17 cellular contexts compared by ENCODE assay signal in the genomic region with DNA sequence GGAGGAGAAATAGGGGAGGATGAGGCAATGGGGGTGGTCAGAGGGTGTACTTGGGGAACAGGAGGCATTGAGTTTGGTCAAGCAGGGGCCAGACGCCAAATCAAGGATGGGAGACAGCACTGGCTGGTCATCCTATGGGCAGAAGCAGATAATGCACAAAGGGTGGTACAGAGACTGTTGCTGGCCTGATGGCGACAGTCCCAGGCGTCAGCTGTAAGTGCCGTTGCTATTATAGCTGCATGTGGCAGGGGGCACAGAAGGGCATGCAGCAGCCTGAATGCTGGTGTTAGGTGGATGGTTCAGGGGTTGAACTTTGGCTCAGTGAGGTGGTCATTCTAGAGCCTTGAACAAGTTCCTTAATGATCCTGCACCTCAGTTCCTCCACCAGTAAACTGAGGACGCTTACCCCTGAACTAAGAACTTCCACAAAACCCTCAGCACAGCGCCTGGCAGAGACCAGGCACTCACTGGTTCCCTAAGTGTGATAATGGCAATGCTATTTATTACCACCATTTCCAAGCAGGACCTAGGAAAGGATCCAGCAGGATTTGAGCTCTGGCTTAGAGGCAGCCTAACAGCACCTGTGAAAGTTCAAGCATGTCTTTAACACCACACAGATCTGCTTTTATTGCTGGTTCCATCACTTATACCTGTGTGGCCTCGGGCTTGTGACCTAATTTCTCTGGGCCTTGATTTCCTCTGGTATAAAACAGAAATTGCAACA.
DNase-seq lines count a peak whose midpoint lies in the region; ATAC-seq and TF ChIP-seq lines count a peak whose summit lies in the region.
"Had no signal": no experiment of that assay in that cellular context is flagged by ENCODE, and none has a peak within 500 bp of the region (broad histone marks: within the 10 kb centered on the region; RNA-seq: fewer than 3 reads in every experiment).

No MANE protein-coding gene starts in this region.

- ATAC-seq in activated naive CD8-positive, alpha-beta T cell treated with anti-CD3 and anti-CD28 coated beads, Interleukin-2, amount 50 U/mL, for 24 hours: no peak
- ATAC-seq in GM19035 (IDR thresholded peaks at IDR 0.05; ENCODE audit: unreplicated experiment): no peak

- no peaks in the 10 kb centered on the region for H3K9me3 ChIP-seq in sigmoid colon
- H3K9me3 ChIP-seq: BLaER1, HAP-1, Peyer's patch had no signal

- no peaks in the 10 kb centered on the region for H3K9me3 Mint-ChIP-seq in activated naive CD8-positive, alpha-beta T cell treated with anti-CD3 and anti-CD28 coated beads, Interleukin-2, amount 50 U/mL, for 24 hours
- H3K9me3 Mint-ChIP-seq in activated naive CD8-positive, alpha-beta T cell treated with anti-CD3 and anti-CD28 coated beads for 36 hours: no peaks in the 10 kb centered on the region
- H3K9me3 Mint-ChIP-seq in activated T-helper 2 cell treated with anti-CD3 and anti-CD28 coated beads, Interferon-gamma antibody, Interleukin-2, Interleukin-4, amounts not matched to agents 10 μg/mL and 5 μg/mL and 100 μg/mL, durations not matched to agents 14 hours and 24 hours and 36 hours: no peaks in the 10 kb centered on the region
- H3K9me3 Mint-ChIP-seq: CD4-positive, alpha-beta memory T cell had no signal

- no peak for TF ChIP-seq POLR2A in sigmoid colon (IDR thresholded peaks at IDR 0.05)

- no peak for TF ChIP-seq EP300 in sigmoid colon (IDR thresholded peaks at IDR 0.05)

- whole genome bisulfite sequencing in sigmoid colon, 2 donors: 93 to 96% methylated on average over 7 of the region's 7 CpGs

- no peak for TF ChIP-seq CTCF in sigmoid colon (IDR thresholded peaks at IDR 0.05)

- H3K4me3 ChIP-seq in sigmoid colon: no peak overlapping the region
- H3K4me3 ChIP-seq: BLaER1, HAP-1, Peyer's patch had no signal

- H3K27me3 ChIP-seq in sigmoid colon: no peaks in the 10 kb centered on the region
- H3K27me3 ChIP-seq: BLaER1, Peyer's patch had no signal

- peaks cover 19% of the 10 kb centered on the region for H3K4me1 Mint-ChIP-seq in activated naive CD8-positive, alpha-beta T cell treated with anti-CD3 and anti-CD28 coated beads, Interleukin-2, amount 50 U/mL, for 24 hours
- H3K4me1 Mint-ChIP-seq in activated naive CD8-positive, alpha-beta T cell treated with anti-CD3 and anti-CD28 coated beads for 36 hours: no peaks in the 10 kb centered on the region
- H3K4me1 Mint-ChIP-seq in activated T-helper 2 cell treated with anti-CD3 and anti-CD28 coated beads, Interferon-gamma antibody, Interleukin-2, Interleukin-4, amounts not matched to agents 10 μg/mL and 5 μg/mL and 100 μg/mL, durations not matched to agents 14 hours and 24 hours and 36 hours (ENCODE audit: low read depth): peaks cover 4% of the 10 kb centered on the region

- no peak for DNase-seq in activated naive CD8-positive, alpha-beta T cell treated with anti-CD3 and anti-CD28 coated beads, Interleukin-2, amount 50 U/mL, for 24 hours
- no peak for DNase-seq in activated naive CD8-positive, alpha-beta T cell treated with anti-CD3 and anti-CD28 coated beads for 36 hours
- DNase-seq in activated T-helper 2 cell treated with anti-CD3 and anti-CD28 coated beads, Interferon-gamma antibody, Interleukin-2, Interleukin-4, amounts not matched to agents 10 μg/mL and 5 μg/mL and 100 μg/mL, durations not matched to agents 14 hours and 24 hours and 36 hours (ENCODE audit: low spot score): no peak
- peak; percentile 67 for DNase-seq in medulla oblongata (ENCODE audit: extremely low spot score)
- peak in 31 of 49 donors; percentile 10 to 77 (median 39) for DNase-seq in substantia nigra (lab: John Stamatoyannopoulos, UW)
- DNase-seq in sigmoid colon: no peak
- no peak for DNase-seq in amniotic stem cell (lab: John Stamatoyannopoulos, UW)
- DNase-seq: CD4-positive, alpha-beta memory T cell; DMS153; GDM1; NCI-H1105; NCI-H2081; NK-92 treated with Interleukin-12 subunit alpha and Interleukin-12 subunit beta, amount 100 ng/mL, for 24 hours; Peyer's patch had no signal

- peak overlapping the region; percentile 73 for H3K27ac ChIP-seq in substantia nigra (ENCODE audit: low read depth, low read length, poor library complexity, severe bottlenecking)
- no peak overlapping the region for H3K27ac ChIP-seq in sigmoid colon
- H3K27ac ChIP-seq: BLaER1, Peyer's patch had no signal

- H3K4me1 ChIP-seq in sigmoid colon: no peaks in the 10 kb centered on the region
- H3K4me1 ChIP-seq: HAP-1, Peyer's patch had no signal

- peaks cover 18% of the 10 kb centered on the region for H3K36me3 Mint-ChIP-seq in activated naive CD8-positive, alpha-beta T cell treated with anti-CD3 and anti-CD28 coated beads, Interleukin-2, amount 50 U/mL, for 24 hours (ENCODE audit: low read depth)
- peaks cover 4% of the 10 kb centered on the region for H3K36me3 Mint-ChIP-seq in activated naive CD8-positive, alpha-beta T cell treated with anti-CD3 and anti-CD28 coated beads for 36 hours
- H3K36me3 Mint-ChIP-seq in activated T-helper 2 cell treated with anti-CD3 and anti-CD28 coated beads, Interferon-gamma antibody, Interleukin-2, Interleukin-4, amounts not matched to agents 10 μg/mL and 5 μg/mL and 100 μg/mL, durations not matched to agents 14 hours and 24 hours and 36 hours (ENCODE audit: low read depth): no peaks in the 10 kb centered on the region

- peak overlapping the region; percentile 47 for H3K27ac Mint-ChIP-seq in activated naive CD8-positive, alpha-beta T cell treated with anti-CD3 and anti-CD28 coated beads, Interleukin-2, amount 50 U/mL, for 24 hours
- H3K27ac Mint-ChIP-seq in activated naive CD8-positive, alpha-beta T cell treated with anti-CD3 and anti-CD28 coated beads for 36 hours: no peak overlapping the region
- H3K27ac Mint-ChIP-seq in activated T-helper 2 cell treated with anti-CD3 and anti-CD28 coated beads, Interferon-gamma antibody, Interleukin-2, Interleukin-4, amounts not matched to agents 10 μg/mL and 5 μg/mL and 100 μg/mL, durations not matched to agents 14 hours and 24 hours and 36 hours: peak overlapping the region; percentile 35

- no peaks in the 10 kb centered on the region for H3K27me3 Mint-ChIP-seq in activated naive CD8-positive, alpha-beta T cell treated with anti-CD3 and anti-CD28 coated beads, Interleukin-2, amount 50 U/mL, for 24 hours
- H3K27me3 Mint-ChIP-seq in activated naive CD8-positive, alpha-beta T cell treated with anti-CD3 and anti-CD28 coated beads for 36 hours: no peaks in the 10 kb centered on the region
- no peaks in the 10 kb centered on the region for H3K27me3 Mint-ChIP-seq in activated T-helper 2 cell treated with anti-CD3 and anti-CD28 coated beads, Interferon-gamma antibody, Interleukin-2, Interleukin-4, amounts not matched to agents 10 μg/mL and 5 μg/mL and 100 μg/mL, durations not matched to agents 14 hours and 24 hours and 36 hours (ENCODE audit: low read depth)
- H3K27me3 Mint-ChIP-seq: CD4-positive, alpha-beta memory T cell had no signal

- intact Hi-C loops in activated T-helper 2 cell treated with anti-CD3 and anti-CD28 coated beads, Interferon-gamma antibody, Interleukin-2, Interleukin-4, amounts not matched to agents 10 μg/mL and 5 μg/mL and 100 μg/mL, durations not matched to agents 14 hours and 24 hours and 36 hours (cut with micrococcal nuclease): no loop called here
- intact Hi-C loops in sigmoid colon (cut with DNase I): no loop called here

- no peak overlapping the region for H3K4me3 Mint-ChIP-seq in activated naive CD8-positive, alpha-beta T cell treated with anti-CD3 and anti-CD28 coated beads, Interleukin-2, amount 50 U/mL, for 24 hours
- H3K4me3 Mint-ChIP-seq in activated naive CD8-positive, alpha-beta T cell treated with anti-CD3 and anti-CD28 coated beads for 36 hours: no peak overlapping the region
- H3K4me3 Mint-ChIP-seq in activated T-helper 2 cell treated with anti-CD3 and anti-CD28 coated beads, Interferon-gamma antibody, Interleukin-2, Interleukin-4, amounts not matched to agents 10 μg/mL and 5 μg/mL and 100 μg/mL, durations not matched to agents 14 hours and 24 hours and 36 hours (ENCODE audit: low read depth): no peak overlapping the region
- H3K4me3 Mint-ChIP-seq: CD4-positive, alpha-beta memory T cell had no signal

- H3K36me3 ChIP-seq in sigmoid colon: peaks cover 0 to 30% (median 7%) of the 10 kb centered on the region in 4 donors
- H3K36me3 ChIP-seq: HAP-1 had no signal

Comparison
In these comparisons a context has a peak if more than half of its experiments do, and no peak if none do; other contexts are left out.
1. DNase-seq: peak in medulla oblongata (single experiment) and substantia nigra (31 of 49); none in activated naive CD8-positive, alpha-beta T cell treated with anti-CD3 and anti-CD28 coated beads, Interleukin-2, amount 50 U/mL, for 24 hours (single experiment), activated naive CD8-positive, alpha-beta T cell treated with anti-CD3 and anti-CD28 coated beads for 36 hours (single experiment), activated T-helper 2 cell treated with anti-CD3 and anti-CD28 coated beads, Interferon-gamma antibody, Interleukin-2, Interleukin-4, amounts not matched to agents 10 μg/mL and 5 μg/mL and 100 μg/mL, durations not matched to agents 14 hours and 24 hours and 36 hours (single experiment), sigmoid colon (single experiment) and amniotic stem cell (single experiment).